Comparison of ENCODE assay signal across 8 cellular contexts in genomic region chr2:41840702-41841551, GRCh38.
DNase-seq lines count a peak whose midpoint lies in the region; ATAC-seq and TF ChIP-seq lines count a peak whose summit lies in the region.

No MANE protein-coding gene starts in this region.

- H3K9me3 Mint-ChIP-seq in T-helper 2 cell treated with Interferon-gamma antibody and Interleukin-4, amounts not matched to agents 5 μg/mL and 100 μg/mL, for 36 hours = no peaks in the 10 kb centered on the region

- peak; percentile 89 for DNase-seq in GM13977 (ENCODE audit: low spot score)
- peak; percentile 98 for DNase-seq in NCI-H1694 (lab: John Stamatoyannopoulos, UW)
- peak; percentile 94 for DNase-seq in T-helper 2 cell treated with Interferon-gamma antibody and Interleukin-4, amounts not matched to agents 5 μg/mL and 100 μg/mL, for 36 hours (ENCODE audit: low spot score)
- DNase-seq in astrocyte of the cerebellum (ENCODE audit: low read depth) = peak; percentile 91
- DNase-seq in hepatic stellate cell (ENCODE audit: low spot score) = peak; percentile 87
- DNase-seq in GF-D8 (lab: John Stamatoyannopoulos, UW) = no peak

- H3K4me3 Mint-ChIP-seq in T-helper 2 cell treated with Interferon-gamma antibody and Interleukin-4, amounts not matched to agents 5 μg/mL and 100 μg/mL, for 36 hours = peak overlapping the region; percentile 93

- TF ChIP-seq CTCF in GM13977 (IDR thresholded peaks at IDR 0.05; ENCODE audit: extremely low read depth, insufficient read depth, missing control alignments) = peak; percentile 98
- TF ChIP-seq CTCF in astrocyte of the cerebellum (IDR thresholded peaks at IDR 0.05; ENCODE audit: low read depth, low read length, missing control alignments) = peak; percentile 99

- H3K4me3 ChIP-seq in astrocyte of the cerebellum (ENCODE audit: low read depth, low read length) (peak overlapping the region; percentile 57), rectal smooth muscle tissue (ENCODE audit: low read length) (peak overlapping the region; percentile 96)

- peak; percentile 100 for ATAC-seq in HG02884 (IDR thresholded peaks at IDR 0.05; ENCODE audit: unreplicated experiment)

- peaks cover 9% of the 10 kb centered on the region for H3K4me1 Mint-ChIP-seq in T-helper 2 cell treated with Interferon-gamma antibody and Interleukin-4, amounts not matched to agents 5 μg/mL and 100 μg/mL, for 36 hours (ENCODE audit: low read depth)

- H3K36me3 ChIP-seq in rectal smooth muscle tissue (ENCODE audit: control insufficient read depth, insufficient read depth, low read length) = no peaks in the 10 kb centered on the region

- H3K27ac ChIP-seq in rectal smooth muscle tissue (ENCODE audit: low read depth, low read length) = peak overlapping the region; percentile 84

- peaks cover 5% of the 10 kb centered on the region for H3K4me1 ChIP-seq in rectal smooth muscle tissue (ENCODE audit: control insufficient read depth, insufficient read depth, low read length)

- H3K27ac Mint-ChIP-seq in T-helper 2 cell treated with Interferon-gamma antibody and Interleukin-4, amounts not matched to agents 5 μg/mL and 100 μg/mL, for 36 hours = peak overlapping the region; percentile 90

- H3K36me3 Mint-ChIP-seq in T-helper 2 cell treated with Interferon-gamma antibody and Interleukin-4, amounts not matched to agents 5 μg/mL and 100 μg/mL, for 36 hours (ENCODE audit: low read depth) = no peaks in the 10 kb centered on the region

- H3K27me3 Mint-ChIP-seq in T-helper 2 cell treated with Interferon-gamma antibody and Interleukin-4, amounts not matched to agents 5 μg/mL and 100 μg/mL, for 36 hours (ENCODE audit: low read depth) = peaks cover 17% of the 10 kb centered on the region

- in situ Hi-C loops in GM13977 (cut with MboI; ENCODE audit: low pct_unique_long_range_greater_than_20kb, low sequenced_read_pairs, unreplicated experiment) = no loop called here
- in situ Hi-C loops in astrocyte of the cerebellum (cut with HindIII; ENCODE audit: low sequenced_read_pairs) = no loop called here

- H3K27me3 ChIP-seq in rectal smooth muscle tissue (ENCODE audit: control insufficient read depth, insufficient read depth, low read length) = no peaks in the 10 kb centered on the region

- peak overlapping the region; percentile 84 for H3K9ac ChIP-seq in rectal smooth muscle tissue (ENCODE audit: low read length)
